12 cellular contexts compared by ENCODE assay signal in genomic region chr10:63627881-63628296, GRCh38.
DNase-seq lines count a peak whose midpoint lies in the region; ATAC-seq, FAIRE-seq and TF ChIP-seq lines count a peak whose summit lies in the region.
"Had no signal": no experiment of that assay in that cellular context is flagged by ENCODE, and none has a peak within 500 bp of the region (broad histone marks: within the 10 kb centered on the region; RNA-seq: fewer than 3 reads in every experiment).

No MANE protein-coding gene starts in this region.

- H3K4me1 Mint-ChIP-seq in CD4-positive, CD25-positive, alpha-beta regulatory T cell, result peaks cover 10 to 31% (median 22%) of the 10 kb centered on the region in 4 donors
- peaks cover 18% of the 10 kb centered on the region for H3K4me1 Mint-ChIP-seq in astrocyte (ENCODE audit: low read depth, unreplicated experiment)
- peaks cover 52% of the 10 kb centered on the region for H3K4me1 Mint-ChIP-seq in nephron

- no peaks in the 10 kb centered on the region for H3K79me2 ChIP-seq in astrocyte (ENCODE audit: insufficient read depth, low read length)

- no peaks in the 10 kb centered on the region for H3K9me3 ChIP-seq in CD4-positive, CD25-positive, alpha-beta regulatory T cell (ENCODE audit: control insufficient read depth in 2 of 2, low read length in 2 of 2)
- no peaks in the 10 kb centered on the region for H3K9me3 ChIP-seq in astrocyte (ENCODE audit: insufficient read depth, low read depth, low read length)

- no peak for ATAC-seq in CD4-positive, CD25-positive, alpha-beta regulatory T cell (ENCODE audit: low read depth in 2 of 2)
- ATAC-seq in GM18907 (IDR thresholded peaks at IDR 0.05; ENCODE audit: unreplicated experiment), result no peak

- no peak overlapping the region for H3K4me2 ChIP-seq in astrocyte (ENCODE audit: low read length)

- H3K27ac ChIP-seq in CD4-positive, CD25-positive, alpha-beta regulatory T cell (ENCODE audit: insufficient read depth, low read length, poor library complexity, severe bottlenecking), result no peak overlapping the region
- peak overlapping the region; percentile 98 for H3K27ac ChIP-seq in astrocyte (ENCODE audit: low read depth, low read length)

- H3K27ac Mint-ChIP-seq in CD4-positive, CD25-positive, alpha-beta regulatory T cell, result no peak overlapping the region
- peak overlapping the region; percentile 28 for H3K27ac Mint-ChIP-seq in astrocyte (ENCODE audit: unreplicated experiment)
- peak overlapping the region; percentile 95 to 98 (median 96) for H3K27ac Mint-ChIP-seq in nephron

- peaks cover 25% of the 10 kb centered on the region for H3K4me1 ChIP-seq in CD4-positive, CD25-positive, alpha-beta regulatory T cell (ENCODE audit: control insufficient read depth, insufficient read depth, low read length, poor library complexity, severe bottlenecking)
- H3K4me1 ChIP-seq in astrocyte (ENCODE audit: insufficient read depth, low read length), result peaks cover 29% of the 10 kb centered on the region

- H3K36me3 Mint-ChIP-seq in CD4-positive, CD25-positive, alpha-beta regulatory T cell, result peaks cover 4% of the 10 kb centered on the region
- no peaks in the 10 kb centered on the region for H3K36me3 Mint-ChIP-seq in astrocyte (ENCODE audit: low read depth, unreplicated experiment)
- peaks cover 4% of the 10 kb centered on the region for H3K36me3 Mint-ChIP-seq in nephron (ENCODE audit: low read depth)

- TF ChIP-seq CTCF in astrocyte (IDR thresholded peaks at IDR 0.05; ENCODE audit: insufficient read depth, low read depth, low read length), result no peak
- no peak for TF ChIP-seq CTCF in nephron (IDR thresholded peaks at IDR 0.05; ENCODE audit: unreplicated experiment in 3 of 3)

- no peaks in the 10 kb centered on the region for H4K20me1 ChIP-seq in astrocyte (ENCODE audit: insufficient read depth, low read length)

- no peaks in the 10 kb centered on the region for H3K27me3 Mint-ChIP-seq in CD4-positive, CD25-positive, alpha-beta regulatory T cell
- no peaks in the 10 kb centered on the region for H3K27me3 Mint-ChIP-seq in astrocyte (ENCODE audit: low read depth, unreplicated experiment)
- H3K27me3 Mint-ChIP-seq in nephron (ENCODE audit: low read depth), result no peaks in the 10 kb centered on the region

- no peak overlapping the region for H3K9ac ChIP-seq in astrocyte (ENCODE audit: low read length)

- no peak for DNase-seq in CD4-positive, CD25-positive, alpha-beta regulatory T cell
- peak; percentile 28 for DNase-seq in HT-29 (ENCODE audit: low spot score)
- no peak for DNase-seq in astrocyte (ENCODE audit: low read depth)
- no peak for DNase-seq in H4 (ENCODE audit: low spot score)
- no peak for DNase-seq in NCI-H774 (lab: John Stamatoyannopoulos, UW)
- DNase-seq in COLO668 (lab: John Stamatoyannopoulos, UW; ENCODE audit: unreplicated experiment), result no peak
- DNase-seq: activated T-cell treated with anti-CD3 and anti-CD28 coated beads, Interleukin-2, amount 50 U/mL, for 1 hour; RPMI8226 had no signal

- no peaks in the 10 kb centered on the region for H3K27me3 ChIP-seq in CD4-positive, CD25-positive, alpha-beta regulatory T cell (ENCODE audit: control insufficient read depth, insufficient read depth, low read length)
- no peaks in the 10 kb centered on the region for H3K27me3 ChIP-seq in astrocyte (ENCODE audit: insufficient read depth, low read length)

- FAIRE-seq in astrocyte (lab: Jason Lieb, UNC), result no peak
- FAIRE-seq: HTR-8/SVneo had no signal

- H3K36me3 ChIP-seq in CD4-positive, CD25-positive, alpha-beta regulatory T cell (ENCODE audit: control insufficient read depth, insufficient read depth, low read length), result no peaks in the 10 kb centered on the region
- H3K36me3 ChIP-seq in astrocyte (ENCODE audit: insufficient read depth, low read length), result peaks cover 4% of the 10 kb centered on the region

- peak overlapping the region in 3 of 4 donors; percentile 7 to 91 (median 89) for H3K4me3 Mint-ChIP-seq in CD4-positive, CD25-positive, alpha-beta regulatory T cell
- H3K4me3 Mint-ChIP-seq in astrocyte (ENCODE audit: unreplicated experiment), result no peak overlapping the region
- H3K4me3 Mint-ChIP-seq in nephron, result peak overlapping the region; percentile 77 to 87 (median 83)

- H3K9me3 Mint-ChIP-seq in CD4-positive, CD25-positive, alpha-beta regulatory T cell, result no peaks in the 10 kb centered on the region
- H3K9me3 Mint-ChIP-seq in astrocyte (ENCODE audit: unreplicated experiment), result no peaks in the 10 kb centered on the region
- no peaks in the 10 kb centered on the region for H3K9me3 Mint-ChIP-seq in nephron

- H2AFZ ChIP-seq in astrocyte (ENCODE audit: low read depth, low read length), result no peak overlapping the region

- peak overlapping the region; percentile 8 for H3K4me3 ChIP-seq in CD4-positive, CD25-positive, alpha-beta regulatory T cell (ENCODE audit: low read depth, low read length)
- H3K4me3 ChIP-seq in astrocyte (ENCODE audit: insufficient read depth, low read depth, low read length), result no peak overlapping the region
- H3K4me3 ChIP-seq: lung had no signal

Comparison
In these comparisons a context has a peak if more than half of its experiments do, and no peak if none do; other contexts are left out.
1. H3K27ac Mint-ChIP-seq: peak in astrocyte (single experiment) and nephron (3 of 3); none in CD4-positive, CD25-positive, alpha-beta regulatory T cell (0 of 3).